In genomic region chr6:167652701-167653095, GRCh38 we compare ENCODE assay signal across 24 cellular contexts.
DNase-seq lines count a peak whose midpoint lies in the region; ATAC-seq and TF ChIP-seq lines count a peak whose summit lies in the region.
"Had no signal": no experiment of that assay in that cellular context is flagged by ENCODE, and none has a peak within 500 bp of the region (broad histone marks: within the 10 kb centered on the region; RNA-seq: fewer than 3 reads in every experiment).

No MANE protein-coding gene starts in this region.

- H3K4me1 ChIP-seq in endodermal cell (ENCODE audit: control insufficient read depth, insufficient read depth, low read length) (no peaks in the 10 kb centered on the region), gastroesophageal sphincter (peaks cover 0 to 10% (median 0%) of the 10 kb centered on the region in 3 donors)

- H3K36me3 ChIP-seq in endodermal cell (ENCODE audit: control insufficient read depth, insufficient read depth, low read length) (no peaks in the 10 kb centered on the region), gastroesophageal sphincter (no peaks in the 10 kb centered on the region)
- H3K36me3 ChIP-seq: brain microvascular endothelial cell, SJSA1 had no signal

- TF ChIP-seq CTCF in endodermal cell (conservative IDR thresholded peaks at IDR 0.05) (no peak), gastroesophageal sphincter (IDR thresholded peaks at IDR 0.05) (no peak), dorsolateral prefrontal cortex (IDR thresholded peaks at IDR 0.05 in 54 of 56, conservative IDR thresholded peaks at IDR 0.05 in 2 of 56; ENCODE audit: low read depth in 1 of 56, partially characterized antibody in 56 of 56) (no peak)

- no peaks in the 10 kb centered on the region for H3K9me3 ChIP-seq in endodermal cell (ENCODE audit: control insufficient read depth, low read length)
- H3K9me3 ChIP-seq in gastroesophageal sphincter = no peaks in the 10 kb centered on the region

- no peak overlapping the region for H3K9ac ChIP-seq in endodermal cell (ENCODE audit: extremely low read depth, low read length, poor library complexity, severe bottlenecking)

- no peak for TF ChIP-seq POLR2A in gastroesophageal sphincter (IDR thresholded peaks at IDR 0.05)

- DNase-seq in GDM1 (lab: John Stamatoyannopoulos, UW) (peak; percentile 12), KBM-7 (peak; percentile 73), endodermal cell (peak; percentile 85), posterior vena cava (ENCODE audit: low spot score) (peak; percentile 74), dorsolateral prefrontal cortex (no peak)
- no peak for DNase-seq in stimulated activated CD4-positive, alpha-beta T cell treated with anti-CD3 and anti-CD28 coated beads, Interleukin-4, amount 100 ng/mL, for 1 hour
- DNase-seq: brain microvascular endothelial cell; COR-L47; foreskin fibroblast; IMR-90; MM.1S; NCI-H187; NCI-H226; stimulated activated naive CD4-positive, alpha-beta T cell treated with Interleukin-2 at 50 U/mL for 16 hours; trophoblast cell had no signal

- H3K27ac ChIP-seq in endodermal cell (ENCODE audit: low read depth, low read length) (no peak overlapping the region), gastroesophageal sphincter (no peak overlapping the region), dorsolateral prefrontal cortex (no peak overlapping the region)
- H3K27ac ChIP-seq: brain microvascular endothelial cell, coronary artery, epithelial cell of prostate, SJSA1 had no signal

- H3K27me3 ChIP-seq in endodermal cell (ENCODE audit: control insufficient read depth, insufficient read depth, low read length, poor library complexity, severe bottlenecking) = no peaks in the 10 kb centered on the region
- peaks cover 27% of the 10 kb centered on the region for H3K27me3 ChIP-seq in gastroesophageal sphincter
- H3K27me3 ChIP-seq in dorsolateral prefrontal cortex = peaks cover 0 to 16% (median 0%) of the 10 kb centered on the region in 45 donors
- H3K27me3 ChIP-seq: brain microvascular endothelial cell, SJSA1 had no signal

- H3K4me3 Mint-ChIP-seq in endodermal cell = no peak overlapping the region
- H3K4me3 Mint-ChIP-seq: activated T-helper 1 cell treated with anti-CD3 and anti-CD28 coated beads, Interleukin-12 subunit alpha, Interleukin-12 subunit beta, Interleukin-2, Interleukin-4 antibody, amounts not matched to agents 30 ng/mL and 10 ng/mL and 1 ng/mL, durations not matched to agents 14 hours and 24 hours and 36 hours; T-helper 1 cell treated with Interleukin-12 subunit alpha and Interleukin-12 subunit beta and Interleukin-4 antibody, amounts not matched to agents 30 μg/mL and 1 μg/mL, for 36 hours had no signal

- H3K36me3 Mint-ChIP-seq in endodermal cell (ENCODE audit: low read depth) = no peaks in the 10 kb centered on the region

- no peak for TF ChIP-seq EP300 in gastroesophageal sphincter (IDR thresholded peaks at IDR 0.05)

- intact Hi-C loops in posterior vena cava (cut with DNase I) = no loop called here
- intact Hi-C loops in dorsolateral prefrontal cortex (cut with DNase I) = no loop called here

- no peak overlapping the region for H3K27ac Mint-ChIP-seq in endodermal cell
- H3K27ac Mint-ChIP-seq: activated T-helper 1 cell treated with anti-CD3 and anti-CD28 coated beads, Interleukin-12 subunit alpha, Interleukin-12 subunit beta, Interleukin-2, Interleukin-4 antibody, amounts not matched to agents 30 ng/mL and 10 ng/mL and 1 ng/mL, durations not matched to agents 14 hours and 24 hours and 36 hours; T-helper 1 cell treated with Interleukin-12 subunit alpha and Interleukin-12 subunit beta and Interleukin-4 antibody, amounts not matched to agents 30 μg/mL and 1 μg/mL, for 36 hours had no signal

- H3K9me3 Mint-ChIP-seq in endodermal cell = peaks cover 2% of the 10 kb centered on the region
- H3K9me3 Mint-ChIP-seq: activated T-helper 1 cell treated with anti-CD3 and anti-CD28 coated beads, Interleukin-12 subunit alpha, Interleukin-12 subunit beta, Interleukin-2, Interleukin-4 antibody, amounts not matched to agents 30 ng/mL and 10 ng/mL and 1 ng/mL, durations not matched to agents 14 hours and 24 hours and 36 hours; T-helper 1 cell treated with Interleukin-12 subunit alpha and Interleukin-12 subunit beta and Interleukin-4 antibody, amounts not matched to agents 30 μg/mL and 1 μg/mL, for 36 hours had no signal

- peaks cover 2% of the 10 kb centered on the region for H3K4me1 Mint-ChIP-seq in endodermal cell

- no peaks in the 10 kb centered on the region for H3K27me3 Mint-ChIP-seq in endodermal cell (ENCODE audit: insufficient read depth)

- H3K4me3 ChIP-seq in endodermal cell (ENCODE audit: low read length) (no peak overlapping the region), gastroesophageal sphincter (no peak overlapping the region), dorsolateral prefrontal cortex (no peak overlapping the region)
- H3K4me3 ChIP-seq: coronary artery, SJSA1 had no signal

- 47 to 57% methylated on average over 11 to 13 of the region's 13 CpGs for WGBS in endodermal cell (ENCODE audit: insufficient coverage in 1 of 2, insufficient read length in 1 of 2), 2 experiments
- 58 to 65% methylated on average over 9 of the region's 13 CpGs for WGBS in gastroesophageal sphincter (ENCODE audit: low coverage in 1 of 2), 2 donors

- no peak for ATAC-seq in gastroesophageal sphincter
- ATAC-seq in HG02973 (IDR thresholded peaks at IDR 0.05; ENCODE audit: unreplicated experiment) = no peak
- ATAC-seq: activated CD4-positive, CD25-positive, alpha-beta regulatory T cell treated with anti-CD3 and anti-CD28 coated beads, Interleukin-2, amount 50 U/mL, for 24 hours; left lobe of liver had no signal

- in situ Hi-C loops in KBM-7 (cut with MboI; ENCODE audit: low pct_unique_long_range_greater_than_20kb, low sequenced_read_pairs) = no loop called here

Comparison
In these comparisons a context has a peak if more than half of its experiments do, and no peak if none do; other contexts are left out.
1. DNase-seq: peak in GDM1 (single experiment), KBM-7 (single experiment), endodermal cell (single experiment) and posterior vena cava (single experiment); none in dorsolateral prefrontal cortex (0 of 10) and stimulated activated CD4-positive, alpha-beta T cell treated with anti-CD3 and anti-CD28 coated beads, Interleukin-4, amount 100 ng/mL, for 1 hour (single experiment).